ENCODE assay signal across 9 cellular contexts in the genomic region with DNA sequence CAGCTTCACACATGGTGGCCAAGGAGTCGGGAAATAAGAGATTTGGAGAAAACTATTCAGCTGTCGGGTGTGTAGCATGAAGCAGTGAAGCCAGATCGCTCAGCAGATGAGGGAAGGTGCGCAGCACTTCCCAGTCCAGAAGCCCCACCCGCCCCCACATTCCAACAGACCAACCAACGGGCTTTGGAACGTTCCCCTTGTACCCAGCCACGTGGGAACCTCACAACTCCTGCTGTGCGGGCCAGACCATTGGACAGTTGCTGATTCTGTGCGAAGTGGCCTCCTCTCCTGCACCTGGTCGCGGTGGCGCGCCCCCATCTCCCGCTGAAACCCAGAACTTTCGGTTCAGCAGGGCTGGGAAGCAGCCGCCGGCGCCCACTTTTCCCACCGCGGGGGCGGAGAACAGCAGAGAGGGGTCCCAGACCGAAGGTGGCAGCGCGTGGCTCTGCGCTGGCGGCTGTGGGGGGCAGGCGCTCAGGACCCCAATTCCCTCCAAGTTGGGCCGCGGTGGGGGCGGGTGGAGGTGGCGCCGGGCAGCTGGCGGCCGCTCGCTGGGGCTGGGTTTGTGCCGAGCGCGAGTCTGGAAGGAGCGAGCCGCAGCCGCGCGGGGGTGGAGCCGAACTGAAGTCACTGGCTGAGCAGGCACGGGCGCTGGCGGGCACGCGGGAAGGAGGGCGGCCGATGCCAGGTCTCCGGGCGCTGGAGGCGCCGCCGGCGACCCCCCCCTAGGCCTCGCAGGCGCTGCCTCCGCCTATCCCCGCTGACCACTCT.
DNase-seq lines count a peak whose midpoint lies in the region; ATAC-seq and TF ChIP-seq lines count a peak whose summit lies in the region.
"Had no signal": no experiment of that assay in that cellular context is flagged by ENCODE, and none has a peak within 500 bp of the region (broad histone marks: within the 10 kb centered on the region; RNA-seq: fewer than 3 reads in every experiment).

No MANE protein-coding gene starts in this region.

- 8% methylated on average over 10 of the region's 62 CpGs for WGBS in right lobe of liver (ENCODE audit: insufficient coverage, low coverage, low lambda C conversion rate, missing lambda C conversion rate)

- peaks cover 2% of the 10 kb centered on the region for H3K9me3 Mint-ChIP-seq in Calu3 (ENCODE audit: low read depth, unreplicated experiment)
- H3K9me3 Mint-ChIP-seq: activated CD4-positive, alpha-beta T cell treated with anti-CD3 and anti-CD28 coated beads, Interleukin-2, amount 10 ng/mL, durations not matched to agents 7 days and 5 days had no signal

- no peak for TF ChIP-seq POLR2A in right lobe of liver (IDR thresholded peaks at IDR 0.05)

- TF ChIP-seq CTCF in HL-60 (IDR thresholded peaks at IDR 0.05; ENCODE audit: insufficient read depth, low read length) = no peak
- TF ChIP-seq CTCF in right lobe of liver (IDR thresholded peaks at IDR 0.05) = no peak
- TF ChIP-seq CTCF in Calu3 (IDR thresholded peaks at IDR 0.05; ENCODE audit: unreplicated experiment) = no peak

- no peak overlapping the region for H3K4me3 Mint-ChIP-seq in Calu3 (ENCODE audit: low read depth, unreplicated experiment)
- H3K4me3 Mint-ChIP-seq: activated CD4-positive, alpha-beta T cell treated with anti-CD3 and anti-CD28 coated beads, Interleukin-2, amount 10 ng/mL, durations not matched to agents 7 days and 5 days had no signal

- no peaks in the 10 kb centered on the region for H3K36me3 Mint-ChIP-seq in Calu3 (ENCODE audit: insufficient read depth, unreplicated experiment)

- no peak overlapping the region for H3K27ac Mint-ChIP-seq in Calu3 (ENCODE audit: unreplicated experiment)
- H3K27ac Mint-ChIP-seq: activated CD4-positive, alpha-beta T cell treated with anti-CD3 and anti-CD28 coated beads, Interleukin-2, amount 10 ng/mL, durations not matched to agents 7 days and 5 days had no signal

- H3K9ac ChIP-seq in endocrine pancreas (ENCODE audit: control insufficient read depth, insufficient read depth, low read length) (peak overlapping the region; percentile 48), subcutaneous abdominal adipose tissue (ENCODE audit: low read length in 5 of 5) (peak overlapping the region in 1 of 5 donors; percentile 63)

- no peaks in the 10 kb centered on the region for H3K4me1 ChIP-seq in endocrine pancreas (ENCODE audit: control insufficient read depth, insufficient read depth, low read length)
- H3K4me1 ChIP-seq in right lobe of liver = peaks cover 0 to 12% (median 0%) of the 10 kb centered on the region in 4 donors
- H3K4me1 ChIP-seq in subcutaneous abdominal adipose tissue (ENCODE audit: control insufficient read depth in 5 of 5, insufficient read depth in 5 of 5, low read length in 5 of 5) = peaks cover 0 to 11% (median 9%) of the 10 kb centered on the region in 5 donors

- H3K4me3 ChIP-seq in HL-60 (replicated peaks; ENCODE audit: insufficient read depth, low read length) (peak overlapping the region; percentile 27), endocrine pancreas (ENCODE audit: control insufficient read depth, insufficient read depth, low read length) (peak overlapping the region; percentile 10), right lobe of liver (peak overlapping the region; percentile 48 to 58 (median 52)), subcutaneous abdominal adipose tissue (ENCODE audit: low read depth in 1 of 5, low read length in 5 of 5) (peak overlapping the region; percentile 56 to 65 (median 57))

- H3K27me3 ChIP-seq in HL-60 (ENCODE audit: insufficient read depth, poor library complexity, severe bottlenecking) (peaks cover 6% of the 10 kb centered on the region), endocrine pancreas (ENCODE audit: control insufficient read depth, insufficient read depth, low read length) (no peaks in the 10 kb centered on the region), right lobe of liver (no peaks in the 10 kb centered on the region), subcutaneous abdominal adipose tissue (ENCODE audit: control insufficient read depth in 5 of 5, insufficient read depth in 4 of 5, low read length in 5 of 5) (no peaks in the 10 kb centered on the region)

- no TSS peak for BruUV-seq in Calu3 (replicated peaks; lab: Mats Ljungman, UMichigan)

- ATAC-seq in right lobe of liver (peak; percentile 75 to 86 (median 82)), HG03159 (IDR thresholded peaks at IDR 0.05; ENCODE audit: unreplicated experiment) (no peak)

- peak in 1 of 2 experiments; percentile 38 for DNase-seq in HL-60 (ENCODE audit: low read depth in 1 of 2, low spot score in 1 of 2)
- peak; percentile 53 to 65 (median 57) for DNase-seq in right lobe of liver
- DNase-seq in SKM-1 treated with dmso at 0.1 percent for 144 hours (lab: John Stamatoyannopoulos, UW; ENCODE audit: unreplicated experiment) = no peak
- DNase-seq in Calu3 = no peak
- no peak for DNase-seq in dedifferentiated amniotic fluid mesenchymal stem cell (ENCODE audit: extremely low spot score)
- DNase-seq: activated CD4-positive, alpha-beta T cell treated with anti-CD3 and anti-CD28 coated beads, Interleukin-2, amount 10 ng/mL, durations not matched to agents 7 days and 5 days had no signal

- no peaks in the 10 kb centered on the region for H3K27me3 Mint-ChIP-seq in Calu3 (ENCODE audit: unreplicated experiment)

- intact Hi-C loops in right lobe of liver (cut with DNase I) (no loop called here), Calu3 (cut with micrococcal nuclease; ENCODE audit: unreplicated experiment) (no loop called here)

- no peak overlapping the region for H3K27ac ChIP-seq in HL-60 (replicated peaks)
- no peak overlapping the region for H3K27ac ChIP-seq in right lobe of liver
- H3K27ac ChIP-seq in subcutaneous abdominal adipose tissue (ENCODE audit: low read depth, low read length) = no peak overlapping the region

- no peaks in the 10 kb centered on the region for H3K9me3 ChIP-seq in endocrine pancreas (ENCODE audit: control insufficient read depth, low read length)
- no peaks in the 10 kb centered on the region for H3K9me3 ChIP-seq in right lobe of liver
- H3K9me3 ChIP-seq in subcutaneous abdominal adipose tissue (ENCODE audit: control insufficient read depth in 5 of 5, low read length in 5 of 5) = no peaks in the 10 kb centered on the region

- CTCF ChIA-PET in Calu3 (lab: Charles Lee) = no interaction called here

- no peaks in the 10 kb centered on the region for H3K4me1 Mint-ChIP-seq in Calu3 (ENCODE audit: low read depth, unreplicated experiment)
- H3K4me1 Mint-ChIP-seq: activated CD4-positive, alpha-beta T cell treated with anti-CD3 and anti-CD28 coated beads, Interleukin-2, amount 10 ng/mL, durations not matched to agents 7 days and 5 days had no signal

- H3K36me3 ChIP-seq in endocrine pancreas (ENCODE audit: control insufficient read depth, insufficient read depth, low read length) = no peaks in the 10 kb centered on the region
- H3K36me3 ChIP-seq in right lobe of liver = no peaks in the 10 kb centered on the region
- H3K36me3 ChIP-seq in subcutaneous abdominal adipose tissue (ENCODE audit: control insufficient read depth in 5 of 5, insufficient read depth in 5 of 5, low read length in 5 of 5) = no peaks in the 10 kb centered on the region

Comparison
In these comparisons a context has a peak if more than half of its experiments do, and no peak if none do; other contexts are left out.
1. DNase-seq: peak in right lobe of liver (3 of 3); none in SKM-1 treated with dmso at 0.1 percent for 144 hours (single experiment), Calu3 (single experiment) and dedifferentiated amniotic fluid mesenchymal stem cell (single experiment).
2. Peak in every context shown above with its lines, with median percentiles within 50 percentile points of each other: H3K4me3 ChIP-seq.